ENCODE assay signal across 16 cellular contexts in genomic region chr6:3360727-3361045, GRCh38.
A peak's percentile ranks its signal among the peaks of the same experiment; 100 is the strongest.
DNase-seq lines count a peak whose midpoint lies in the region; ATAC-seq and TF ChIP-seq lines count a peak whose summit lies in the region.
"Had no signal": no experiment of that assay in that cellular context is flagged by ENCODE, and none has a peak within 500 bp of the region (broad histone marks: within the 10 kb centered on the region; RNA-seq: fewer than 3 reads in every experiment).

No MANE protein-coding gene starts in this region.

- H3K4me1 Mint-ChIP-seq in activated T-helper 17 cell treated with anti-CD3 and anti-CD28 coated beads, Interleukin-2, amount 50 U/mL, for 72 hours: peaks cover 3% of the 10 kb centered on the region
- H3K4me1 Mint-ChIP-seq in activated CD4-positive, alpha-beta T cell treated with anti-CD3 and anti-CD28 coated beads for 36 hours: peaks cover 9% of the 10 kb centered on the region

- CTCF ChIA-PET in RWPE1 (lab: Yijun Ruan, JAX): no interaction called here
- CTCF ChIA-PET in activated CD4-positive, alpha-beta T cell treated with anti-CD3 and anti-CD28 coated beads for 36 hours (lab: Charles Lee): no interaction called here

- no peaks in the 10 kb centered on the region for H3K9me3 ChIP-seq in mesenchymal stem cell (ENCODE audit: control insufficient read depth, low read length)
- peaks cover 2 to 6% of the 10 kb centered on the region in 2 donors for H3K9me3 ChIP-seq in neuronal stem cell (replicated peaks in 1 of 2; ENCODE audit: control insufficient read depth in 2 of 2, insufficient read depth in 1 of 2, low read depth in 1 of 2, low read length in 2 of 2)
- H3K9me3 ChIP-seq: A549, Caco-2, HAP-1 had no signal

- H3K36me3 ChIP-seq in mesenchymal stem cell (ENCODE audit: control insufficient read depth in 1 of 2, insufficient read depth in 2 of 2, low read depth in 1 of 2, low read length in 2 of 2) (peaks cover 0 to 19% of the 10 kb centered on the region in 2 experiments), neuronal stem cell (replicated peaks in 1 of 2; ENCODE audit: control insufficient read depth in 2 of 2, insufficient read depth in 2 of 2, low read length in 2 of 2) (no peaks in the 10 kb centered on the region)
- H3K36me3 ChIP-seq: HAP-1 had no signal

- 94% methylated on average over 12 of the region's 16 CpGs for WGBS in mesenchymal stem cell
- WGBS in neuronal stem cell (ENCODE audit: extremely low coverage in 2 of 2, insufficient read length in 2 of 2, insufficient replicate concordance in 1 of 2), 2 donors: no CpG with 5 or more reads among the region's 16 CpGs

- H3K4me3 ChIP-seq in mesenchymal stem cell (ENCODE audit: insufficient read depth in 1 of 2, low read depth in 1 of 2, low read length in 2 of 2) (no peak overlapping the region), neuronal stem cell (ENCODE audit: low read length in 2 of 2) (no peak overlapping the region)
- H3K4me3 ChIP-seq: A549, HAP-1, K562 had no signal

- H3K4me2 ChIP-seq in mesenchymal stem cell (ENCODE audit: low read length, poor library complexity, severe bottlenecking) (no peak overlapping the region), neuronal stem cell (ENCODE audit: insufficient read depth, low read length, poor library complexity, severe bottlenecking) (no peak overlapping the region)

- H2BK120ac ChIP-seq in mesenchymal stem cell (ENCODE audit: low read depth, low read length) (no peak overlapping the region), neuronal stem cell (ENCODE audit: low read depth, low read length) (no peak overlapping the region)

- H3K36me3 Mint-ChIP-seq in activated T-helper 17 cell treated with anti-CD3 and anti-CD28 coated beads, Interleukin-2, amount 50 U/mL, for 72 hours (ENCODE audit: low read depth): no peaks in the 10 kb centered on the region
- no peaks in the 10 kb centered on the region for H3K36me3 Mint-ChIP-seq in activated CD4-positive, alpha-beta T cell treated with anti-CD3 and anti-CD28 coated beads for 36 hours (ENCODE audit: low read depth)

- H3K27ac ChIP-seq in RWPE1 (peak overlapping the region; percentile 14; the same call in 1 of the 2 replicates), mesenchymal stem cell (ENCODE audit: low read length, poor library complexity, severe bottlenecking) (no peak overlapping the region), neuronal stem cell (replicated peaks; ENCODE audit: low read length) (no peak overlapping the region)
- H3K27ac ChIP-seq: C4-2B had no signal

- POLR2A ChIA-PET in RWPE1 (lab: Yijun Ruan, JAX; ENCODE audit: low non-redundant PET): interaction anchor here (0.6 to 0.7 kb wide), 2 partner anchors 64 to 788 kb away, joined by 3 to 4 read pairs; no protein-coding TSS in a partner anchor
- POLR2A ChIA-PET in activated CD4-positive, alpha-beta T cell treated with anti-CD3 and anti-CD28 coated beads for 36 hours (lab: Charles Lee): no interaction called here

- DNase-seq in activated effector memory CD4-positive, alpha-beta T cell treated with anti-CD3 and anti-CD28 coated beads, Interleukin-2, amount 50 U/mL, for 16 hours: peak; percentile 55
- no peak for DNase-seq in activated effector memory CD4-positive, alpha-beta T cell treated with Interleukin-2 at 50 U/mL for 16 hours
- no peak for DNase-seq in RWPE1 (ENCODE audit: low spot score)
- DNase-seq in mesenchymal stem cell: no peak
- DNase-seq in neuronal stem cell (ENCODE audit: low spot score): no peak
- no peak for DNase-seq in activated CD4-positive, alpha-beta T cell treated with anti-CD3 and anti-CD28 coated beads for 36 hours
- DNase-seq: AML-193; Caco-2; CD4-positive, alpha-beta T cell; GDM1 had no signal

- H3K27ac Mint-ChIP-seq in activated T-helper 17 cell treated with anti-CD3 and anti-CD28 coated beads, Interleukin-2, amount 50 U/mL, for 72 hours: no peak overlapping the region
- no peak overlapping the region for H3K27ac Mint-ChIP-seq in activated CD4-positive, alpha-beta T cell treated with anti-CD3 and anti-CD28 coated beads for 36 hours
- H3K27ac Mint-ChIP-seq: CD4-positive, alpha-beta T cell had no signal

- no peak for TF ChIP-seq CTCF in RWPE1 (conservative IDR thresholded peaks at IDR 0.05; ENCODE audit: low read depth)

- no peak overlapping the region for H3K4me3 Mint-ChIP-seq in activated T-helper 17 cell treated with anti-CD3 and anti-CD28 coated beads, Interleukin-2, amount 50 U/mL, for 72 hours
- H3K4me3 Mint-ChIP-seq in activated CD4-positive, alpha-beta T cell treated with anti-CD3 and anti-CD28 coated beads for 36 hours: no peak overlapping the region
- H3K4me3 Mint-ChIP-seq: CD4-positive, alpha-beta T cell had no signal

- no peak overlapping the region for H2AFZ ChIP-seq in mesenchymal stem cell (ENCODE audit: low read depth, low read length)
- no peak overlapping the region for H2AFZ ChIP-seq in neuronal stem cell (ENCODE audit: low read length)

- H3K18ac ChIP-seq in mesenchymal stem cell (ENCODE audit: low read depth in 1 of 2, low read length in 2 of 2) (no peak overlapping the region), neuronal stem cell (ENCODE audit: low read length) (peak overlapping the region; percentile 33)

- no peak overlapping the region for H3K23ac ChIP-seq in mesenchymal stem cell (ENCODE audit: low read length in 2 of 2)
- H3K23ac ChIP-seq in neuronal stem cell (ENCODE audit: low read depth, low read length, poor library complexity): no peak overlapping the region

- H2BK12ac ChIP-seq in mesenchymal stem cell (ENCODE audit: low read length in 2 of 2): no peak overlapping the region
- H2BK12ac ChIP-seq in neuronal stem cell (ENCODE audit: low read length): no peak overlapping the region

- intact Hi-C loops in activated CD4-positive, alpha-beta T cell treated with anti-CD3 and anti-CD28 coated beads for 36 hours (cut with DNase I, micrococcal nuclease): no loop called here

- no peak overlapping the region for H3K4ac ChIP-seq in mesenchymal stem cell (ENCODE audit: low read depth in 1 of 2, low read length in 2 of 2)
- peak overlapping the region; percentile 30 for H3K4ac ChIP-seq in neuronal stem cell (ENCODE audit: low read length)

- H4K91ac ChIP-seq in mesenchymal stem cell (ENCODE audit: low read length): no peak overlapping the region
- no peak overlapping the region for H4K91ac ChIP-seq in neuronal stem cell (ENCODE audit: low read depth, low read length, poor library complexity)

- H2AK5ac ChIP-seq in mesenchymal stem cell (ENCODE audit: low read length, severe bottlenecking) (no peak overlapping the region), neuronal stem cell (ENCODE audit: low read depth, low read length) (peak overlapping the region; percentile 30)

- H3K27me3 Mint-ChIP-seq in activated T-helper 17 cell treated with anti-CD3 and anti-CD28 coated beads, Interleukin-2, amount 50 U/mL, for 72 hours: no peaks in the 10 kb centered on the region
- no peaks in the 10 kb centered on the region for H3K27me3 Mint-ChIP-seq in activated CD4-positive, alpha-beta T cell treated with anti-CD3 and anti-CD28 coated beads for 36 hours
- H3K27me3 Mint-ChIP-seq: CD4-positive, alpha-beta T cell had no signal

- H3K27me3 ChIP-seq in mesenchymal stem cell (ENCODE audit: control insufficient read depth in 1 of 2, insufficient read depth in 1 of 2, low read length in 2 of 2) (no peaks in the 10 kb centered on the region), neuronal stem cell (ENCODE audit: control insufficient read depth in 3 of 3, insufficient read depth in 3 of 3, low read depth in 1 of 3, low read length in 3 of 3) (no peaks in the 10 kb centered on the region)

- H3K4me1 ChIP-seq in mesenchymal stem cell (ENCODE audit: control insufficient read depth, insufficient read depth, low read depth, low read length): peaks cover 7% of the 10 kb centered on the region
- peaks cover 14 to 17% of the 10 kb centered on the region in 2 donors for H3K4me1 ChIP-seq in neuronal stem cell (ENCODE audit: control insufficient read depth in 2 of 2, insufficient read depth in 1 of 2, low read depth in 1 of 2, low read length in 2 of 2)

- H2BK5ac ChIP-seq in mesenchymal stem cell (ENCODE audit: low read depth, low read length, poor library complexity, severe bottlenecking) (no peak overlapping the region), neuronal stem cell (ENCODE audit: low read length) (no peak overlapping the region)

- no peak for ATAC-seq in activated T-helper 17 cell treated with anti-CD3 and anti-CD28 coated beads, Interleukin-2, amount 50 U/mL, for 72 hours (replicated peaks)
- no peak for ATAC-seq in activated CD4-positive, alpha-beta T cell treated with anti-CD3 and anti-CD28 coated beads for 36 hours
- ATAC-seq in GM21717 (IDR thresholded peaks at IDR 0.05; ENCODE audit: unreplicated experiment): no peak
- ATAC-seq: A549, K562 had no signal

- no peaks in the 10 kb centered on the region for H3K9me3 Mint-ChIP-seq in activated T-helper 17 cell treated with anti-CD3 and anti-CD28 coated beads, Interleukin-2, amount 50 U/mL, for 72 hours
- H3K9me3 Mint-ChIP-seq in activated CD4-positive, alpha-beta T cell treated with anti-CD3 and anti-CD28 coated beads for 36 hours (ENCODE audit: low read depth): no peaks in the 10 kb centered on the region
- H3K9me3 Mint-ChIP-seq: CD4-positive, alpha-beta T cell had no signal

- no peak overlapping the region for H4K8ac ChIP-seq in mesenchymal stem cell (ENCODE audit: low read length)
- no peak overlapping the region for H4K8ac ChIP-seq in neuronal stem cell (ENCODE audit: low read depth, low read length)

- no peak overlapping the region for H3K14ac ChIP-seq in mesenchymal stem cell (ENCODE audit: low read length in 2 of 2)
- no peak overlapping the region for H3K14ac ChIP-seq in neuronal stem cell (ENCODE audit: low read length)

- H3K9ac ChIP-seq in mesenchymal stem cell (ENCODE audit: low read length) (no peak overlapping the region), neuronal stem cell (ENCODE audit: low read depth, low read length, poor library complexity) (no peak overlapping the region)

- H2BK15ac ChIP-seq in mesenchymal stem cell (ENCODE audit: low read depth, poor library complexity, severe bottlenecking) (peak overlapping the region; percentile 4), neuronal stem cell (ENCODE audit: low read length) (no peak overlapping the region)

- H3K79me1 ChIP-seq in mesenchymal stem cell (replicated peaks; ENCODE audit: low read length, poor library complexity, severe bottlenecking) (no peaks in the 10 kb centered on the region), neuronal stem cell (ENCODE audit: low read depth, low read length) (no peaks in the 10 kb centered on the region)
